ENCODE assay signal across 1 cellular context in the genomic region with DNA sequence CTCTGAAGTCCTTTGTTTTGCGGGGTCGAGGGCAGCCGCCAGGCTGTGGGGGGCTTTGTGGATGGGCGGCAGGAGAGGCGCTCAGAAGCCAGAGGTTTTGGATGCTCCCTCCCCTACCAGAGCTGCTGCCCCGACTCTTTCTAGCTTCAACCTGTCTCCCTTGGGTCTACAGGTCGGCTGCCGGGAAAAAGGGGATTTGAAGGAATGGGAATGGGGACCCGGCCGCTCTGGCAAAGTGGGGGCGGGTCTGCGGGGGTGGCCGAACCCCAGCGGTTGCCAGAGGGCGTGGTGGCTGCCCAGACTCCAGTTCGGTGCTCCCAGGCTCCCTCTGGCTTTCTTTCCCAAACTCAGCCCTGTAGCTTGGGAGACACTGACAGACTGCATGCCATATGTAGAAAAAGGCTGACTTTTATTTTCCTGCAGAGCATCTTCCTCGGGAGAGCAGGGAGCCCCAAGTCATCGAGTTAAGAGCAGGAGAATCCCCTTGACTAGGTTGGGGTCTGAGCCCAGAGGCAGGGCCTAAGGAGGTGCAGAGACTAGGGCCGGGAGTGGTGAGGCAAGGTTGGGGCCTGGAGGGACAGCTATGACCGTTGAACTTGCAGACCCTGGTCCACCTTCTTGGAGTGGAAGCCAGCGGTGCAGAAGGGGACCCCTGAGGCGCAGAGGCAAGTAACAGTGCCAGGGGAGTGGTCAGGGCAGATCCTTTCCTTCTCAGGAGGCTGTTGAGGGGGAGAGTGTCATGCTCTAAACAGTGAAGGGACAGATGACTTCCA.
TF ChIP-seq lines count a peak whose summit lies in the region.

No MANE protein-coding gene starts in this region.

TF ChIP-seq in GM12878, 131 proteins besides CTCF, POLR2A, EP300 and RAD21 (continued from another document):
- TF ChIP-seq ZBTB4 (CRISPR knock-in tag; IDR thresholded peaks at IDR 0.05) (no peak), HDGF (IDR thresholded peaks at IDR 0.05) (no peak), IRF3 (IDR thresholded peaks at IDR 0.05) (no peak), SMARCA5 (IDR thresholded peaks at IDR 0.05) (peak; percentile 61), MYB (IDR thresholded peaks at IDR 0.05; ENCODE audit: borderline replicate concordance, low read depth, low read length) (no peak), RBBP5 (conservative IDR thresholded peaks at IDR 0.05) (no peak), IKZF1 (conservative IDR thresholded peaks at IDR 0.05) (peak; percentile 67), SREBF1 (IDR thresholded peaks at IDR 0.05; ENCODE audit: low read length) (no peak), SIN3A (IDR thresholded peaks at IDR 0.05; ENCODE audit: low read depth, low read length) (no peak), CUX1 (IDR thresholded peaks at IDR 0.05; ENCODE audit: insufficient replicate concordance, low read depth, low read length) (no peak), USF2 (IDR thresholded peaks at IDR 0.05; ENCODE audit: borderline replicate concordance, low read depth, low read length) (no peak), RAD51 (IDR thresholded peaks at IDR 0.05) (peak; percentile 5; the same call in 1 of the 2 replicates), HCFC1 (IDR thresholded peaks at IDR 0.05; ENCODE audit: low read length) (no peak), PML (IDR thresholded peaks at IDR 0.05; ENCODE audit: low read length) (no peak), ATF3 (IDR thresholded peaks at IDR 0.05; ENCODE audit: borderline replicate concordance, extremely low read depth, low read depth, low read length) (no peak), LARP7 (IDR thresholded peaks at IDR 0.05) (no peak; the same call in 1 of the 2 replicates), FOS (IDR thresholded peaks at IDR 0.05; ENCODE audit: borderline replicate concordance, extremely low read depth, insufficient read length) (no peak), MTA3 (IDR thresholded peaks at IDR 0.05; ENCODE audit: borderline replicate concordance, low read length) (no peak), ATF7 (IDR thresholded peaks at IDR 0.05; ENCODE audit: low read depth) (no peak), ZNF687 (IDR thresholded peaks at IDR 0.05) (no peak)
- TF ChIP-seq, protein P1, sequence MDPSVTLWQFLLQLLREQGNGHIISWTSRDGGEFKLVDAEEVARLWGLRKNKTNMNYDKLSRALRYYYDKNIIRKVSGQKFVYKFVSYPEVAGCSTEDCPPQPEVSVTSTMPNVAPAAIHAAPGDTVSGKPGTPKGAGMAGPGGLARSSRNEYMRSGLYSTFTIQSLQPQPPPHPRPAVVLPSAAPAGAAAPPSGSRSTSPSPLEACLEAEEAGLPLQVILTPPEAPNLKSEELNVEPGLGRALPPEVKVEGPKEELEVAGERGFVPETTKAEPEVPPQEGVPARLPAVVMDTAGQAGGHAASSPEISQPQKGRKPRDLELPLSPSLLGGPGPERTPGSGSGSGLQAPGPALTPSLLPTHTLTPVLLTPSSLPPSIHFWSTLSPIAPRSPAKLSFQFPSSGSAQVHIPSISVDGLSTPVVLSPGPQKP (IDR thresholded peaks at IDR 0.05; ENCODE audit: low read depth, low read length): no peak
- TF ChIP-seq, protein P2, sequence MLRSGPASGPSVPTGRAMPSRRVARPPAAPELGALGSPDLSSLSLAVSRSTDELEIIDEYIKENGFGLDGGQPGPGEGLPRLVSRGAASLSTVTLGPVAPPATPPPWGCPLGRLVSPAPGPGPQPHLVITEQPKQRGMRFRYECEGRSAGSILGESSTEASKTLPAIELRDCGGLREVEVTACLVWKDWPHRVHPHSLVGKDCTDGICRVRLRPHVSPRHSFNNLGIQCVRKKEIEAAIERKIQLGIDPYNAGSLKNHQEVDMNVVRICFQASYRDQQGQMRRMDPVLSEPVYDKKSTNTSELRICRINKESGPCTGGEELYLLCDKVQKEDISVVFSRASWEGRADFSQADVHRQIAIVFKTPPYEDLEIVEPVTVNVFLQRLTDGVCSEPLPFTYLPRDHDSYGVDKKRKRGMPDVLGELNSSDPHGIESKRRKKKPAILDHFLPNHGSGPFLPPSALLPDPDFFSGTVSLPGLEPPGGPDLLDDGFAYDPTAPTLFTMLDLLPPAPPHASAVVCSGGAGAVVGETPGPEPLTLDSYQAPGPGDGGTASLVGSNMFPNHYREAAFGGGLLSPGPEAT (IDR thresholded peaks at IDR 0.05; ENCODE audit: low read depth): no peak
